1 cellular context compared by ENCODE assay signal in the genomic region with DNA sequence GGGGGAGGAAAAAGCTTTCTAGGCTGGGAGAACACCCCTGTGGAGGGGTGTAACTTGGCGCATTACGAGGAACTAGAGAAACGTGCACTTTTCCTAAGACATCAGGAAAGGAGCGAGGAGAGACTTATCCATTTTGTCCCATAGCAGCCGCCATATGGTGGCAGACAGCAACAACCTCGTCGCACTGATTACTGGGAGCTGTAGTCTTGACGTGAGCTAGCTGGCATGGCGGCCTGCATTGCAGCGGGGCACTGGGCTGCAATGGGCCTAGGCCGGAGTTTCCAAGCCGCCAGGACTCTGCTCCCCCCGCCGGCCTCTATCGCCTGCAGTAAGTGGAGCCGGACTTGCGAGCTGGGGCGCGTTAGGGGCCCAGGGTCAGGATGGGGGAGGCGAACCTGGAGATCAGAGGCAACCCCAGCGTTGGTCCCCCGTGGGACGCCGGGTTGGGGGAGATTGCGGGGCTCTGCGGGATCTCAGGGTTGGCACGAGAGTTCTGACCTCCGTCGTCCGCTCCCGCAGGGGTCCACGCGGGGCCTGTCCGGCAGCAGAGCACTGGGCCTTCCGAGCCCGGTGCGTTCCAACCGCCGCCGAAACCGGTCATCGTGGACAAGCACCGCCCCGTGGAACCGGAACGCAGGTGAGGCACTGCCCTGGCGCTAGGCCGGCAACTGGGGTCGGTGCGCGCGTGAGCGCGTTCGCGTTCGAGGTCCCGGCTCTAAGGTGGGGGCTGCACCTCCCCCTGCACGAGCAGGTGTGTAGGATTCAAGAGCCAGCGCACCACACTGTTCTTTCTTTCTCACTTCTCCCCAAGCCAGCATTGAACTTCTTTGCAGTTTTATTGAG.
TF ChIP-seq lines count a peak whose summit lies in the region.

A gene (plus strand): TSS at position 201 of the 843 bp plus-strand sequence. CDS start 25 bp downstream, at position 226.

TF ChIP-seq in HepG2, 621 proteins besides CTCF, POLR2A, EP300 and RAD21 (continued from another document and continues in another):
- TF ChIP-seq, protein P1, sequence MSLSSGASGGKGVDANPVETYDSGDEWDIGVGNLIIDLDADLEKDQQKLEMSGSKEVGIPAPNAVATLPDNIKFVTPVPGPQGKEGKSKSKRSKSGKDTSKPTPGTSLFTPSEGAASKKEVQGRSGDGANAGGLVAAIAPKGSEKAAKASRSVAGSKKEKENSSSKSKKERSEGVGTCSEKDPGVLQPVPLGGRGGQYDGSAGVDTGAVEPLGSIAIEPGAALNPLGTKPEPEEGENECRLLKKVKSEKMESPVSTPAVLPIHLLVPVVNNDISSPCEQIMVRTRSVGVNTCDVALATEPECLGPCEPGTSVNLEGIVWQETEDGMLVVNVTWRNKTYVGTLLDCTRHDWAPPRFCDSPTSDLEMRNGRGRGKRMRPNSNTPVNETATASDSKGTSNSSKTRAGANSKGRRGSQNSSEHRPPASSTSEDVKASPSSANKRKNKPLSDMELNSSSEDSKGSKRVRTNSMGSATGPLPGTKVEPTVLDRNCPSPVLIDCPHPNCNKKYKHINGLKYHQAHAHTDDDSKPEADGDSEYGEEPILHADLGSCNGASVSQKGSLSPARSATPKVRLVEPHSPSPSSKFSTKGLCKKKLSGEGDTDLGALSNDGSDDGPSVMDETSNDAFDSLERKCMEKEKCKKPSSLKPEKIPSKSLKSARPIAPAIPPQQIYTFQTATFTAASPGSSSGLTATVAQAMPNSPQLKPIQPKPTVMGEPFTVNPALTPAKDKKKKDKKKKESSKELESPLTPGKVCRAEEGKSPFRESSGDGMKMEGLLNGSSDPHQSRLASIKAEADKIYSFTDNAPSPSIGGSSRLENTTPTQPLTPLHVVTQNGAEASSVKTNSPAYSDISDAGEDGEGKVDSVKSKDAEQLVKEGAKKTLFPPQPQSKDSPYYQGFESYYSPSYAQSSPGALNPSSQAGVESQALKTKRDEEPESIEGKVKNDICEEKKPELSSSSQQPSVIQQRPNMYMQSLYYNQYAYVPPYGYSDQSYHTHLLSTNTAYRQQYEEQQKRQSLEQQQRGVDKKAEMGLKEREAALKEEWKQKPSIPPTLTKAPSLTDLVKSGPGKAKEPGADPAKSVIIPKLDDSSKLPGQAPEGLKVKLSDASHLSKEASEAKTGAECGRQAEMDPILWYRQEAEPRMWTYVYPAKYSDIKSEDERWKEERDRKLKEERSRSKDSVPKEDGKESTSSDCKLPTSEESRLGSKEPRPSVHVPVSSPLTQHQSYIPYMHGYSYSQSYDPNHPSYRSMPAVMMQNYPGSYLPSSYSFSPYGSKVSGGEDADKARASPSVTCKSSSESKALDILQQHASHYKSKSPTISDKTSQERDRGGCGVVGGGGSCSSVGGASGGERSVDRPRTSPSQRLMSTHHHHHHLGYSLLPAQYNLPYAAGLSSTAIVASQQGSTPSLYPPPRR (CRISPR knock-in tag; IDR thresholded peaks at IDR 0.05; ENCODE audit: borderline replicate concordance): peak; percentile 52; the same call in 1 of the 2 replicates
- TF ChIP-seq, protein P2, sequence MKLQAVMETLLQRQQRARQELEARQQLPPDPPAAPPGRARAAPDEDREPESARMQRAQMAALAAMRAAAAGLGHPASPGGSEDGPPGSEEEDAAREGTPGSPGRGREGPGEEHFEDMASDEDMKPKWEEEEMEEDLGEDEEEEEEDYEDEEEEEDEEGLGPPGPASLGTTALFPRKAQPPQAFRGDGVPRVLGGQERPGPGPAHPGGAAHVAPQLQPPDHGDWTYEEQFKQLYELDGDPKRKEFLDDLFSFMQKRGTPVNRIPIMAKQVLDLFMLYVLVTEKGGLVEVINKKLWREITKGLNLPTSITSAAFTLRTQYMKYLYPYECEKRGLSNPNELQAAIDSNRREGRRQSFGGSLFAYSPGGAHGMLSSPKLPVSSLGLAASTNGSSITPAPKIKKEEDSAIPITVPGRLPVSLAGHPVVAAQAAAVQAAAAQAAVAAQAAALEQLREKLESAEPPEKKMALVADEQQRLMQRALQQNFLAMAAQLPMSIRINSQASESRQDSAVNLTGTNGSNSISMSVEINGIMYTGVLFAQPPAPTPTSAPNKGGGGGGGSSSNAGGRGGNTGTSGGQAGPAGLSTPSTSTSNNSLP (IDR thresholded peaks at IDR 0.05; ENCODE audit: low read depth, low read length): no peak
- TF ChIP-seq CBX2 (IDR thresholded peaks at IDR 0.05; ENCODE audit: low read depth, low read length): no peak
- peak; percentile 88; the same call in 1 of the 2 replicates for TF ChIP-seq CBX2 (CRISPR knock-in tag; IDR thresholded peaks at IDR 0.05; ENCODE audit: low read depth)
- TF ChIP-seq, protein P3, sequence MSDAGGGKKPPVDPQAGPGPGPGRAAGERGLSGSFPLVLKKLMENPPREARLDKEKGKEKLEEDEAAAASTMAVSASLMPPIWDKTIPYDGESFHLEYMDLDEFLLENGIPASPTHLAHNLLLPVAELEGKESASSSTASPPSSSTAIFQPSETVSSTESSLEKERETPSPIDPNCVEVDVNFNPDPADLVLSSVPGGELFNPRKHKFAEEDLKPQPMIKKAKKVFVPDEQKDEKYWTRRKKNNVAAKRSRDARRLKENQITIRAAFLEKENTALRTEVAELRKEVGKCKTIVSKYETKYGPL (CRISPR knock-in tag; IDR thresholded peaks at IDR 0.05): peak; percentile 72; the same call in 1 of the 2 replicates
- TF ChIP-seq, protein P4, sequence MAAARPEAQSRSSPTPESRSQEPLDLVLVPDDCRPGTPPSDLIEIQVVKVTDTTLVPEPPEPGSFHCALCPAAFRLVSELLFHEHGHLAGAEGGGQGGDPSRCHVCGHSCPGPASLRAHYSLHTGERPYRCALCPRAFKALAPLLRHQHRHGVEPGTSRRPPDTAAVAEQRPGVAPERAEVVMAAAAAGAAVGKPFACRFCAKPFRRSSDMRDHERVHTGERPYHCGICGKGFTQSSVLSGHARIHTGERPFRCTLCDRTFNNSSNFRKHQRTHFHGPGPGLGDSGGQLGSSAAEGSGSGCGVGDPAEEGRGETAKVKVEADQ (CRISPR knock-in tag; IDR thresholded peaks at IDR 0.05; ENCODE audit: borderline replicate concordance): peak; percentile 78; the same call in 1 of the 2 replicates
- TF ChIP-seq NR2F6 (IDR thresholded peaks at IDR 0.05): no peak
- peak; percentile 39; the same call in 1 of the 2 replicates for TF ChIP-seq NR2F6 (CRISPR knock-in tag; IDR thresholded peaks at IDR 0.05)
- TF ChIP-seq ZNF724P (CRISPR knock-in tag; IDR thresholded peaks at IDR 0.05; ENCODE audit: borderline replicate concordance): peak; percentile 92; the same call in 1 of the 2 replicates
- TF ChIP-seq, protein P5, sequence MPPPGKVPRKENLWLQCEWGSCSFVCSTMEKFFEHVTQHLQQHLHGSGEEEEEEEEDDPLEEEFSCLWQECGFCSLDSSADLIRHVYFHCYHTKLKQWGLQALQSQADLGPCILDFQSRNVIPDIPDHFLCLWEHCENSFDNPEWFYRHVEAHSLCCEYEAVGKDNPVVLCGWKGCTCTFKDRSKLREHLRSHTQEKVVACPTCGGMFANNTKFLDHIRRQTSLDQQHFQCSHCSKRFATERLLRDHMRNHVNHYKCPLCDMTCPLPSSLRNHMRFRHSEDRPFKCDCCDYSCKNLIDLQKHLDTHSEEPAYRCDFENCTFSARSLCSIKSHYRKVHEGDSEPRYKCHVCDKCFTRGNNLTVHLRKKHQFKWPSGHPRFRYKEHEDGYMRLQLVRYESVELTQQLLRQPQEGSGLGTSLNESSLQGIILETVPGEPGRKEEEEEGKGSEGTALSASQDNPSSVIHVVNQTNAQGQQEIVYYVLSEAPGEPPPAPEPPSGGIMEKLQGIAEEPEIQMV (CRISPR knock-in tag; IDR thresholded peaks at IDR 0.05; ENCODE audit: low read depth): 0 out of 2 replicates have a peak, but pooled peaks have one; percentile 34
- TF ChIP-seq, protein P6, sequence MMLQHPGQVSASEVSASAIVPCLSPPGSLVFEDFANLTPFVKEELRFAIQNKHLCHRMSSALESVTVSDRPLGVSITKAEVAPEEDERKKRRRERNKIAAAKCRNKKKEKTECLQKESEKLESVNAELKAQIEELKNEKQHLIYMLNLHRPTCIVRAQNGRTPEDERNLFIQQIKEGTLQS (CRISPR knock-in tag; IDR thresholded peaks at IDR 0.05): peak; percentile 49; the same call in 1 of the 2 replicates
- TF ChIP-seq ZNF737 (CRISPR knock-in tag; IDR thresholded peaks at IDR 0.05; ENCODE audit: borderline replicate concordance): peak; percentile 48; the same call in 1 of the 2 replicates
- TF ChIP-seq HNRNPL (IDR thresholded peaks at IDR 0.05; ENCODE audit: low read depth, low read length): peak; percentile 93
- TF ChIP-seq, protein P7, sequence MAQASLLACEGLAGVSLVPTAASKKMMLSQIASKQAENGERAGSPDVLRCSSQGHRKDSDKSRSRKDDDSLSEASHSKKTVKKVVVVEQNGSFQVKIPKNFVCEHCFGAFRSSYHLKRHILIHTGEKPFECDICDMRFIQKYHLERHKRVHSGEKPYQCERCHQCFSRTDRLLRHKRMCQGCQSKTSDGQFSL (CRISPR knock-in tag; IDR thresholded peaks at IDR 0.05): peak; percentile 90; the same call in 1 of the 2 replicates
- TF ChIP-seq, protein P8, sequence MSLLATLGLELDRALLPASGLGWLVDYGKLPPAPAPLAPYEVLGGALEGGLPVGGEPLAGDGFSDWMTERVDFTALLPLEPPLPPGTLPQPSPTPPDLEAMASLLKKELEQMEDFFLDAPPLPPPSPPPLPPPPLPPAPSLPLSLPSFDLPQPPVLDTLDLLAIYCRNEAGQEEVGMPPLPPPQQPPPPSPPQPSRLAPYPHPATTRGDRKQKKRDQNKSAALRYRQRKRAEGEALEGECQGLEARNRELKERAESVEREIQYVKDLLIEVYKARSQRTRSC (CRISPR knock-in tag; IDR thresholded peaks at IDR 0.05; ENCODE audit: low read depth): no peak
- 0 out of 2 replicates have a peak, but pooled peaks have one; percentile 59 for TF ChIP-seq ISX (CRISPR knock-in tag; conservative IDR thresholded peaks at IDR 0.05)
- 0 out of 2 replicates have a peak, but pooled peaks have one; percentile 80 for TF ChIP-seq ZNF569 (CRISPR knock-in tag; IDR thresholded peaks at IDR 0.05; ENCODE audit: borderline replicate concordance)
- no peak for TF ChIP-seq TRIM24 (CRISPR knock-in tag; IDR thresholded peaks at IDR 0.05)
- TF ChIP-seq SMAD3 (CRISPR knock-in tag; IDR thresholded peaks at IDR 0.05): peak; percentile 93
- TF ChIP-seq, protein P9, sequence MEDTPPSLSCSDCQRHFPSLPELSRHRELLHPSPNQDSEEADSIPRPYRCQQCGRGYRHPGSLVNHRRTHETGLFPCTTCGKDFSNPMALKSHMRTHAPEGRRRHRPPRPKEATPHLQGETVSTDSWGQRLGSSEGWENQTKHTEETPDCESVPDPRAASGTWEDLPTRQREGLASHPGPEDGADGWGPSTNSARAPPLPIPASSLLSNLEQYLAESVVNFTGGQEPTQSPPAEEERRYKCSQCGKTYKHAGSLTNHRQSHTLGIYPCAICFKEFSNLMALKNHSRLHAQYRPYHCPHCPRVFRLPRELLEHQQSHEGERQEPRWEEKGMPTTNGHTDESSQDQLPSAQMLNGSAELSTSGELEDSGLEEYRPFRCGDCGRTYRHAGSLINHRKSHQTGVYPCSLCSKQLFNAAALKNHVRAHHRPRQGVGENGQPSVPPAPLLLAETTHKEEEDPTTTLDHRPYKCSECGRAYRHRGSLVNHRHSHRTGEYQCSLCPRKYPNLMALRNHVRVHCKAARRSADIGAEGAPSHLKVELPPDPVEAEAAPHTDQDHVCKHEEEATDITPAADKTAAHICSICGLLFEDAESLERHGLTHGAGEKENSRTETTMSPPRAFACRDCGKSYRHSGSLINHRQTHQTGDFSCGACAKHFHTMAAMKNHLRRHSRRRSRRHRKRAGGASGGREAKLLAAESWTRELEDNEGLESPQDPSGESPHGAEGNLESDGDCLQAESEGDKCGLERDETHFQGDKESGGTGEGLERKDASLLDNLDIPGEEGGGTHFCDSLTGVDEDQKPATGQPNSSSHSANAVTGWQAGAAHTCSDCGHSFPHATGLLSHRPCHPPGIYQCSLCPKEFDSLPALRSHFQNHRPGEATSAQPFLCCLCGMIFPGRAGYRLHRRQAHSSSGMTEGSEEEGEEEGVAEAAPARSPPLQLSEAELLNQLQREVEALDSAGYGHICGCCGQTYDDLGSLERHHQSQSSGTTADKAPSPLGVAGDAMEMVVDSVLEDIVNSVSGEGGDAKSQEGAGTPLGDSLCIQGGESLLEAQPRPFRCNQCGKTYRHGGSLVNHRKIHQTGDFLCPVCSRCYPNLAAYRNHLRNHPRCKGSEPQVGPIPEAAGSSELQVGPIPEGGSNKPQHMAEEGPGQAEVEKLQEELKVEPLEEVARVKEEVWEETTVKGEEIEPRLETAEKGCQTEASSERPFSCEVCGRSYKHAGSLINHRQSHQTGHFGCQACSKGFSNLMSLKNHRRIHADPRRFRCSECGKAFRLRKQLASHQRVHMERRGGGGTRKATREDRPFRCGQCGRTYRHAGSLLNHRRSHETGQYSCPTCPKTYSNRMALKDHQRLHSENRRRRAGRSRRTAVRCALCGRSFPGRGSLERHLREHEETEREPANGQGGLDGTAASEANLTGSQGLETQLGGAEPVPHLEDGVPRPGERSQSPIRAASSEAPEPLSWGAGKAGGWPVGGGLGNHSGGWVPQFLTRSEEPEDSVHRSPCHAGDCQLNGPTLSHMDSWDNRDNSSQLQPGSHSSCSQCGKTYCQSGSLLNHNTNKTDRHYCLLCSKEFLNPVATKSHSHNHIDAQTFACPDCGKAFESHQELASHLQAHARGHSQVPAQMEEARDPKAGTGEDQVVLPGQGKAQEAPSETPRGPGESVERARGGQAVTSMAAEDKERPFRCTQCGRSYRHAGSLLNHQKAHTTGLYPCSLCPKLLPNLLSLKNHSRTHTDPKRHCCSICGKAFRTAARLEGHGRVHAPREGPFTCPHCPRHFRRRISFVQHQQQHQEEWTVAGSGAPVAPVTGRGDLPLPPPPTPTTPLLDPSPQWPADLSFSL (CRISPR knock-in tag; IDR thresholded peaks at IDR 0.05): 0 out of 2 replicates have a peak, but pooled peaks have one; percentile 46
- TF ChIP-seq, protein P10, sequence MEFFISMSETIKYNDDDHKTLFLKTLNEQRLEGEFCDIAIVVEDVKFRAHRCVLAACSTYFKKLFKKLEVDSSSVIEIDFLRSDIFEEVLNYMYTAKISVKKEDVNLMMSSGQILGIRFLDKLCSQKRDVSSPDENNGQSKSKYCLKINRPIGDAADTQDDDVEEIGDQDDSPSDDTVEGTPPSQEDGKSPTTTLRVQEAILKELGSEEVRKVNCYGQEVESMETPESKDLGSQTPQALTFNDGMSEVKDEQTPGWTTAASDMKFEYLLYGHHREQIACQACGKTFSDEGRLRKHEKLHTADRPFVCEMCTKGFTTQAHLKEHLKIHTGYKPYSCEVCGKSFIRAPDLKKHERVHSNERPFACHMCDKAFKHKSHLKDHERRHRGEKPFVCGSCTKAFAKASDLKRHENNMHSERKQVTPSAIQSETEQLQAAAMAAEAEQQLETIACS (CRISPR knock-in tag; IDR thresholded peaks at IDR 0.05): peak; percentile 87
- no peak for TF ChIP-seq ZNF354B (CRISPR knock-in tag; IDR thresholded peaks at IDR 0.05)
- TF ChIP-seq KLF15 (CRISPR knock-in tag; IDR thresholded peaks at IDR 0.05; ENCODE audit: borderline replicate concordance): peak; percentile 80; the same call in 1 of the 2 replicates
- TF ChIP-seq ZMYM4 (CRISPR knock-in tag; IDR thresholded peaks at IDR 0.05): peak; percentile 65; the same call in 1 of the 2 replicates
- TF ChIP-seq, protein P11, sequence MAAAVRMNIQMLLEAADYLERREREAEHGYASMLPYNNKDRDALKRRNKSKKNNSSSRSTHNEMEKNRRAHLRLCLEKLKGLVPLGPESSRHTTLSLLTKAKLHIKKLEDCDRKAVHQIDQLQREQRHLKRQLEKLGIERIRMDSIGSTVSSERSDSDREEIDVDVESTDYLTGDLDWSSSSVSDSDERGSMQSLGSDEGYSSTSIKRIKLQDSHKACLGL (CRISPR knock-in tag; IDR thresholded peaks at IDR 0.05): peak; percentile 97
- TF ChIP-seq ZNF660 (CRISPR knock-in tag; IDR thresholded peaks at IDR 0.05; ENCODE audit: borderline replicate concordance, low read depth): no peak
- TF ChIP-seq ZKSCAN1 (IDR thresholded peaks at IDR 0.05; ENCODE audit: low read length): no peak
- peak; percentile 80 for TF ChIP-seq ZNF205 (CRISPR knock-in tag; IDR thresholded peaks at IDR 0.05)
- TF ChIP-seq SMYD3 (CRISPR knock-in tag; IDR thresholded peaks at IDR 0.05): peak; percentile 38; the same call in 1 of the 2 replicates
